In the genomic region with DNA sequence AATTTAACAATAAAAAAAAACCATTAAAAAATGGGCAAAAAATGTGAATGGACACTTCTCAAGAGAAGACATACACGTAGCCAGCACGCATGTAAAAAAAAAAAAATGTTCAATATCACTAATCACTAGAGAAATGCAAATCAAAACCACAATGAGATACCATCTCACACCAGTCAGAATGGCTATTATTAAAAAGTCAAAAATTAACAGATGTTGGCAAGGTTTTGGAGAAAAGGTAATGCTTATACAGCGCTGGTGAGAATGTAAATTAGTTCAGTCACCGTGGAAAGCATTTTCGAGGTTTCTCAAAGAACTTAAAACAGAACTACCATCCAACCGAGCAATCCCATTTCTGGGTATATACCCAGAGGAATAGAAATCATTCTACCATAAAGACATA, we compare ENCODE assay signal across 21 cellular contexts.
DNase-seq lines count a peak whose midpoint lies in the region; ATAC-seq and TF ChIP-seq lines count a peak whose summit lies in the region.
"Had no signal": no experiment of that assay in that cellular context is flagged by ENCODE, and none has a peak within 500 bp of the region (broad histone marks: within the 10 kb centered on the region; RNA-seq: fewer than 3 reads in every experiment).

No MANE protein-coding gene starts in this region.

- H3K27me3 Mint-ChIP-seq in activated naive CD4-positive, alpha-beta T cell treated with anti-CD3 and anti-CD28 coated beads for 36 hours (ENCODE audit: low read depth): no peaks in the 10 kb centered on the region
- H3K27me3 Mint-ChIP-seq: brain had no signal

- H3K9me3 Mint-ChIP-seq in activated naive CD4-positive, alpha-beta T cell treated with anti-CD3 and anti-CD28 coated beads for 36 hours: no peaks in the 10 kb centered on the region
- H3K9me3 Mint-ChIP-seq: T-helper 1 cell treated with Interleukin-12 subunit alpha and Interleukin-12 subunit beta and Interleukin-4 antibody, amounts not matched to agents 30 μg/mL and 1 μg/mL, for 36 hours had no signal

- H3K36me3 Mint-ChIP-seq in activated naive CD4-positive, alpha-beta T cell treated with anti-CD3 and anti-CD28 coated beads for 36 hours (ENCODE audit: low read depth): no peaks in the 10 kb centered on the region
- H3K36me3 Mint-ChIP-seq: brain had no signal

- H2AFZ ChIP-seq in OCI-LY3 (ENCODE audit: low read depth, low read length): no peak overlapping the region

- H3K4me3 ChIP-seq in OCI-LY3 (ENCODE audit: low read length) (no peak overlapping the region), esophagus muscularis mucosa (no peak overlapping the region)
- H3K4me3 ChIP-seq: MG63, right lobe of liver, tibial artery had no signal

- no peak for DNase-seq in activated naive CD4-positive, alpha-beta T cell treated with anti-CD3 and anti-CD28 coated beads for 36 hours
- DNase-seq in SHP77 (lab: John Stamatoyannopoulos, UW) (no peak), esophagus muscularis mucosa (ENCODE audit: extremely low spot score) (no peak), NCI-H187 (lab: John Stamatoyannopoulos, UW) (no peak)
- DNase-seq: activated CD4-positive, CD25-positive, alpha-beta regulatory T cell treated with anti-CD3 and anti-CD28 coated beads, Interleukin-2, amount 50 U/mL, for 72 hours; activated naive CD4-positive, alpha-beta T cell; COR-L47; head of caudate nucleus; MG63; NCI-H82; nucleus accumbens; right lobe of liver; stimulated activated CD4-positive, alpha-beta T cell treated with anti-CD3 and anti-CD28 coated beads, Interleukin-2, amount 100 ng/mL, for 48 hours; tibial artery had no signal

- peak overlapping the region; percentile 14 for H3K4me2 ChIP-seq in OCI-LY3 (ENCODE audit: low read length)

- H3K4me1 ChIP-seq in OCI-LY3 (ENCODE audit: low read length): peaks cover 24% of the 10 kb centered on the region
- H3K4me1 ChIP-seq in esophagus muscularis mucosa: no peaks in the 10 kb centered on the region
- H3K4me1 ChIP-seq: right lobe of liver, tibial artery had no signal

- CTCF ChIA-PET in activated naive CD4-positive, alpha-beta T cell treated with anti-CD3 and anti-CD28 coated beads for 36 hours (lab: Charles Lee): no interaction called here

- H3K4me3 Mint-ChIP-seq in activated naive CD4-positive, alpha-beta T cell treated with anti-CD3 and anti-CD28 coated beads for 36 hours: no peak overlapping the region
- H3K4me3 Mint-ChIP-seq: brain; T-helper 1 cell treated with Interleukin-12 subunit alpha and Interleukin-12 subunit beta and Interleukin-4 antibody, amounts not matched to agents 30 μg/mL and 1 μg/mL, for 36 hours had no signal

- TF ChIP-seq EP300 in esophagus muscularis mucosa (IDR thresholded peaks at IDR 0.05): no peak

- H3K27me3 ChIP-seq in OCI-LY3 (ENCODE audit: low read depth, low read length) (no peaks in the 10 kb centered on the region), esophagus muscularis mucosa (no peaks in the 10 kb centered on the region)
- H3K27me3 ChIP-seq: MG63, right lobe of liver, tibial artery had no signal

- H3K27ac Mint-ChIP-seq in activated naive CD4-positive, alpha-beta T cell treated with anti-CD3 and anti-CD28 coated beads for 36 hours: no peak overlapping the region
- H3K27ac Mint-ChIP-seq: brain; T-helper 1 cell treated with Interleukin-12 subunit alpha and Interleukin-12 subunit beta and Interleukin-4 antibody, amounts not matched to agents 30 μg/mL and 1 μg/mL, for 36 hours had no signal

- H4K20me1 ChIP-seq in OCI-LY3 (ENCODE audit: insufficient read depth, low read length): no peaks in the 10 kb centered on the region

- H3K27ac ChIP-seq in OCI-LY3 (ENCODE audit: low read length) (no peak overlapping the region), esophagus muscularis mucosa (replicated peaks in 1 of 4) (no peak overlapping the region)
- H3K27ac ChIP-seq: right lobe of liver, tibial artery had no signal

- peak; percentile 42 for ATAC-seq in GM18520 (IDR thresholded peaks at IDR 0.05; ENCODE audit: unreplicated experiment)
- ATAC-seq in GM21423 (IDR thresholded peaks at IDR 0.05; ENCODE audit: unreplicated experiment): peak; percentile 59
- ATAC-seq in HG02981 (IDR thresholded peaks at IDR 0.05; ENCODE audit: unreplicated experiment): peak; percentile 73
- ATAC-seq: esophagus mucosa, right lobe of liver had no signal

- H3K9ac ChIP-seq in OCI-LY3 (ENCODE audit: low read length): no peak overlapping the region

- 92% methylated on average over 6 of the region's 6 CpGs for WGBS in esophagus muscularis mucosa

- H3K9me3 ChIP-seq in OCI-LY3 (ENCODE audit: insufficient read depth, low read length) (no peaks in the 10 kb centered on the region), esophagus muscularis mucosa (no peaks in the 10 kb centered on the region)
- H3K9me3 ChIP-seq: MG63, right lobe of liver, tibial artery had no signal

- no peak for TF ChIP-seq POLR2A in esophagus muscularis mucosa (IDR thresholded peaks at IDR 0.05; ENCODE audit: low read depth)

- H3K36me3 ChIP-seq in OCI-LY3 (replicated peaks; ENCODE audit: low read depth, low read length) (no peaks in the 10 kb centered on the region), esophagus muscularis mucosa (no peaks in the 10 kb centered on the region)
- H3K36me3 ChIP-seq: MG63, right lobe of liver, tibial artery had no signal

- no peaks in the 10 kb centered on the region for H3K79me2 ChIP-seq in OCI-LY3 (ENCODE audit: low read length)

- H3K4me1 Mint-ChIP-seq in activated naive CD4-positive, alpha-beta T cell treated with anti-CD3 and anti-CD28 coated beads for 36 hours (ENCODE audit: low read depth): peaks cover 8% of the 10 kb centered on the region
- H3K4me1 Mint-ChIP-seq: brain had no signal

- intact Hi-C loops in activated naive CD4-positive, alpha-beta T cell treated with anti-CD3 and anti-CD28 coated beads for 36 hours (cut with micrococcal nuclease): no loop called here
- intact Hi-C loops in esophagus muscularis mucosa (cut with DNase I): no loop called here

- TF ChIP-seq CTCF in OCI-LY3 (IDR thresholded peaks at IDR 0.05; ENCODE audit: low read depth, low read length): no peak
- no peak for TF ChIP-seq CTCF in esophagus muscularis mucosa (IDR thresholded peaks at IDR 0.05)
